ENCODE assay signal across 3 cellular contexts in the genomic region with DNA sequence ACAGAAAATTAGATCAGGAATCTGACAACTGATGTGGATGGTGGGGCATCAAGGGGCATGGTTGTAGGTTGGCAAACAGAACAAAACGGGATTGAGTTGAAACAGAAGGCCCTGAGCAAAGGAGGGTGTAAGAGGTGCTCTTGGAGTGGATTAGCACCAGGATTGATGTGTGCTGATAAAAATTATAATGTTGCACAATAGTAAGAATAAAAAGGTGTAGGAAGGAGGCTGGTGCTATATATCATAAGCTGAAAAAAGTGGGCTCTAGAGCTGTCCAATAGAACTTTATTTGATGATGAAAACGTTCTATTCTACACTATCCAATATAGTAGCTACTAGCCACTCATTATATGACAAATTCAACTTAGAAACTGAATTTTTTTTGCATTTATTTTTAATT.
TF ChIP-seq lines count a peak whose summit lies in the region.

No MANE protein-coding gene starts in this region.

TF ChIP-seq in HepG2, 621 proteins besides CTCF, POLR2A, EP300 and RAD21:
- TF ChIP-seq EEA1 (CRISPR knock-in tag; IDR thresholded peaks at IDR 0.05; ENCODE audit: borderline replicate concordance) (no peak), CEBPB (IDR thresholded peaks at IDR 0.05; ENCODE audit: borderline replicate concordance, low read depth, low read length) (peak; percentile 38; the same call in 1 of the 2 replicates), ZNF446 (CRISPR knock-in tag; IDR thresholded peaks at IDR 0.05) (no peak), AGO2 (optimal IDR thresholded peaks at IDR 0.05; ENCODE audit: low read depth, low read length) (no peak), DR1 (CRISPR knock-in tag; IDR thresholded peaks at IDR 0.05) (no peak), HOXA7 (CRISPR knock-in tag; IDR thresholded peaks at IDR 0.05) (no peak), SATB2 (CRISPR knock-in tag; IDR thresholded peaks at IDR 0.05) (no peak), ZBTB3 (CRISPR knock-in tag; IDR thresholded peaks at IDR 0.05; ENCODE audit: borderline replicate concordance, low read depth) (no peak)
- TF ChIP-seq, protein P1, sequence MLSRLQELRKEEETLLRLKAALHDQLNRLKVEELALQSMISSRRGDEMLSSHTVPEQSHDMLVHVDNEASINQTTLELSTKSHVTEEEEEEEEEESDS (CRISPR knock-in tag; IDR thresholded peaks at IDR 0.05; ENCODE audit: borderline replicate concordance), result no peak

TF ChIP-seq in IMR-90, 13 proteins besides CTCF, POLR2A, EP300 and RAD21:
- no peak for TF ChIP-seq NFE2L2 (IDR thresholded peaks at IDR 0.05; ENCODE audit: low read depth, low read length)
- TF ChIP-seq CEBPB (IDR thresholded peaks at IDR 0.05; ENCODE audit: low read depth, low read length), result peak; percentile 65
- no peak for TF ChIP-seq RFX5 (IDR thresholded peaks at IDR 0.05; ENCODE audit: low read depth, low read length)

TF ChIP-seq in K562, 482 proteins besides CTCF, POLR2A, EP300 and RAD21:
- TF ChIP-seq HNRNPH1 (optimal IDR thresholded peaks at IDR 0.05; ENCODE audit: low read depth, low read length) (no peak), CEBPG (CRISPR knock-in tag; IDR thresholded peaks at IDR 0.05) (no peak), CEBPG (tag; conservative IDR thresholded peaks at IDR 0.05 in 1 of 2, IDR thresholded peaks at IDR 0.05 in 1 of 2) (peak in 1 of 2 experiments; percentile 59; a peak in 2 of 4 replicates), CEBPB (tag; IDR thresholded peaks at IDR 0.05) (0 out of 2 replicates have a peak, but pooled peaks have one; percentile 27)
- TF ChIP-seq, protein P2, sequence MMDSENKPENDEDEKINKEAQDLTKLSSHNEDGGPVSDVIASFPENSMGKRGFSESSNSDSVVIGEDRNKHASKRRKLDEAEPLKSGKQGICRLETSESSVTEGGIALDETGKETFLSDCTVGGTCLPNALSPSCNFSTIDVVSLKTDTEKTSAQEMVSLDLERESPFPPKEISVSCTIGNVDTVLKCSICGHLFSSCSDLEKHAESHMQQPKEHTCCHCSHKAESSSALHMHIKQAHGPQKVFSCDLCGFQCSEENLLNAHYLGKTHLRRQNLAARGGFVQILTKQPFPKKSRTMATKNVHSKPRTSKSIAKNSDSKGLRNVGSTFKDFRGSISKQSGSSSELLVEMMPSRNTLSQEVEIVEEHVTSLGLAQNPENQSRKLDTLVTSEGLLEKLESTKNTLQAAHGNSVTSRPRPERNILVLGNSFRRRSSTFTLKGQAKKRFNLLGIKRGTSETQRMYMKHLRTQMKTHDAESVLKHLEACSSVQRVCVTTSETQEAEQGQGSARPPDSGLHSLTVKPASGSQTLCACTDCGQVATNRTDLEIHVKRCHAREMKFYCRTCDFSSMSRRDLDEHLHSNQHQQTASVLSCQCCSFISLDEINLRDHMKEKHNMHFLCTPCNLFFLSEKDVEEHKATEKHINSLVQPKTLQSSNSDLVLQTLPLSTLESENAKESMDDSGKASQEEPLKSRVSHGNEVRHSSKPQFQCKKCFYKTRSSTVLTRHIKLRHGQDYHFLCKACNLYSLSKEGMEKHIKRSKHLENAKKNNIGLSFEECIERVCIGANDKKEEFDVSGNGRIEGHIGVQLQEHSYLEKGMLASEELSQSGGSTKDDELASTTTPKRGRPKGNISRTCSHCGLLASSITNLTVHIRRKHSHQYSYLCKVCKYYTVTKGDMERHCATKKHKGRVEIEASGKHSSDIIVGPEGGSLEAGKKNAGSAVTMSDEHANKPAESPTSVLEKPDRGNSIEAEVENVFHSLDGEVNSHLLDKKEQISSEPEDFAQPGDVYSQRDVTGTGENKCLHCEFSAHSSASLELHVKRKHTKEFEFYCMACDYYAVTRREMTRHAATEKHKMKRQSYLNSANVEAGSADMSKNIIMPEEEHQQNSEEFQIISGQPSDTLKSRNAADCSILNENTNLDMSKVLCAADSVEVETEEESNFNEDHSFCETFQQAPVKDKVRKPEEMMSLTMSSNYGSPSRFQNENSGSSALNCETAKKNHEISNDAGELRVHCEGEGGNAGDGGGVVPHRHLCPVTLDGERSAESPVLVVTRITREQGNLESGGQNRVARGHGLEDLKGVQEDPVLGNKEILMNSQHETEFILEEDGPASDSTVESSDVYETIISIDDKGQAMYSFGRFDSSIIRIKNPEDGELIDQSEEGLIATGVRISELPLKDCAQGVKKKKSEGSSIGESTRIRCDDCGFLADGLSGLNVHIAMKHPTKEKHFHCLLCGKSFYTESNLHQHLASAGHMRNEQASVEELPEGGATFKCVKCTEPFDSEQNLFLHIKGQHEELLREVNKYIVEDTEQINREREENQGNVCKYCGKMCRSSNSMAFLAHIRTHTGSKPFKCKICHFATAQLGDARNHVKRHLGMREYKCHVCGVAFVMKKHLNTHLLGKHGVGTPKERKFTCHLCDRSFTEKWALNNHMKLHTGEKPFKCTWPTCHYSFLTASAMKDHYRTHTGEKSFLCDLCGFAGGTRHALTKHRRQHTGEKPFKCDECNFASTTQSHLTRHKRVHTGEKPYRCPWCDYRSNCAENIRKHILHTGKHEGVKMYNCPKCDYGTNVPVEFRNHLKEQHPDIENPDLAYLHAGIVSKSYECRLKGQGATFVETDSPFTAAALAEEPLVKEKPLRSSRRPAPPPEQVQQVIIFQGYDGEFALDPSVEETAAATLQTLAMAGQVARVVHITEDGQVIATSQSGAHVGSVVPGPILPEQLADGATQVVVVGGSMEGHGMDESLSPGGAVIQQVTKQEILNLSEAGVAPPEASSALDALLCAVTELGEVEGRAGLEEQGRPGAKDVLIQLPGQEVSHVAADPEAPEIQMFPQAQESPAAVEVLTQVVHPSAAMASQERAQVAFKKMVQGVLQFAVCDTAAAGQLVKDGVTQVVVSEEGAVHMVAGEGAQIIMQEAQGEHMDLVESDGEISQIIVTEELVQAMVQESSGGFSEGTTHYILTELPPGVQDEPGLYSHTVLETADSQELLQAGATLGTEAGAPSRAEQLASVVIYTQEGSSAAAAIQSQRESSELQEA (IDR thresholded peaks at IDR 0.05; ENCODE audit: low read depth), result no peak
